Comparison of ENCODE assay signal across 15 cellular contexts in genomic region chr16:67429053-67429798, GRCh38. TPM values are rescaled to one million over a fixed set of nuclear protein-coding genes. Genes with fewer than 3 reads are reported as not detected.
DNase-seq lines count a peak whose midpoint lies in the region; ATAC-seq, FAIRE-seq and TF ChIP-seq lines count a peak whose summit lies in the region.
"Had no signal": no experiment of that assay in that cellular context is flagged by ENCODE, and none has a peak within 500 bp of the region (broad histone marks: within the 10 kb centered on the region; RNA-seq: fewer than 3 reads in every experiment).

No MANE protein-coding gene starts in this region.

- DNase-seq in activated naive CD4-positive, alpha-beta T cell treated with anti-CD3 and anti-CD28 coated beads, Interleukin-2, amount 10 ng/mL, durations not matched to agents 7 days and 5 days, result no peak
- no peak for DNase-seq in activated naive CD4-positive, alpha-beta T cell (lab: John Stamatoyannopoulos, UW)
- no peak for DNase-seq in activated CD4-positive, alpha-beta memory T cell treated with anti-CD3 and anti-CD28 coated beads, Interleukin-2, amount 10 ng/mL, durations not matched to agents 7 days and 5 days
- no peak for DNase-seq in memory B cell (ENCODE audit: low spot score in 2 of 2)
- DNase-seq in suprapubic skin (ENCODE audit: low spot score in 2 of 2), result no peak
- DNase-seq in D721Med (ENCODE audit: insufficient read length, low spot score), result no peak
- DNase-seq in Kasumi-1 (lab: John Stamatoyannopoulos, UW), result no peak
- no peak for DNase-seq in putamen (ENCODE audit: low spot score)
- DNase-seq: AML-193; NCI-H2081 treated with DMSO at 0.1 percent for 48 hours; stimulated activated CD4-positive, alpha-beta T cell treated with anti-CD3 and anti-CD28 coated beads, Interleukin-2, amount 100 ng/mL, for 24 hours had no signal

- CTCF ChIA-PET in activated naive CD4-positive, alpha-beta T cell treated with anti-CD3 and anti-CD28 coated beads, Interleukin-2, amount 10 ng/mL, durations not matched to agents 7 days and 5 days (lab: Charles Lee), result interaction anchor here (0.6 to 5.4 kb wide), 11 partner anchors 14 to 231 kb away, joined by 3 to 101 read pairs (median 9); partner anchors contain the start of gene ATP6V0D1
- CTCF ChIA-PET in activated CD4-positive, alpha-beta memory T cell treated with anti-CD3 and anti-CD28 coated beads, Interleukin-2, amount 10 ng/mL, durations not matched to agents 7 days and 5 days (lab: Charles Lee), result interaction anchor here (0.6 to 5.8 kb wide), 12 partner anchors 9 to 290 kb away, joined by 3 to 66 read pairs (median 6); partner anchors contain the start of gene ZDHHC1

- POLR2A ChIA-PET in activated CD4-positive, alpha-beta memory T cell treated with anti-CD3 and anti-CD28 coated beads, Interleukin-2, amount 10 ng/mL, durations not matched to agents 7 days and 5 days (lab: Charles Lee), result interaction anchor here (1.1 kb wide), 1 partner anchor 28 kb away, joined by 3 read pairs; no protein-coding TSS in a partner anchor

- peaks cover 68% of the 10 kb centered on the region for H3K4me1 ChIP-seq in suprapubic skin

- peaks cover 92% of the 10 kb centered on the region for H3K27me3 Mint-ChIP-seq in activated naive CD4-positive, alpha-beta T cell treated with anti-CD3 and anti-CD28 coated beads, Interleukin-2, amount 10 ng/mL, durations not matched to agents 7 days and 5 days
- peaks cover 44% of the 10 kb centered on the region for H3K27me3 Mint-ChIP-seq in activated CD4-positive, alpha-beta memory T cell treated with anti-CD3 and anti-CD28 coated beads, Interleukin-2, amount 10 ng/mL, durations not matched to agents 7 days and 5 days
- peaks cover 26% of the 10 kb centered on the region for H3K27me3 Mint-ChIP-seq in memory B cell

- 100% methylated on average over 2 of the region's 3 CpGs for WGBS in suprapubic skin

- TF ChIP-seq EP300 in suprapubic skin (IDR thresholded peaks at IDR 0.05), result no peak

- H3K9me3 Mint-ChIP-seq in activated naive CD4-positive, alpha-beta T cell treated with anti-CD3 and anti-CD28 coated beads, Interleukin-2, amount 10 ng/mL, durations not matched to agents 7 days and 5 days, result no peaks in the 10 kb centered on the region
- H3K9me3 Mint-ChIP-seq in activated CD4-positive, alpha-beta memory T cell treated with anti-CD3 and anti-CD28 coated beads, Interleukin-2, amount 10 ng/mL, durations not matched to agents 7 days and 5 days, result no peaks in the 10 kb centered on the region
- no peaks in the 10 kb centered on the region for H3K9me3 Mint-ChIP-seq in memory B cell
- H3K9me3 Mint-ChIP-seq: activated naive CD4-positive, alpha-beta T cell treated with anti-CD3 and anti-CD28 coated beads, Interleukin-2, amount 50 U/mL, for 72 hours had no signal

- H3K27ac Mint-ChIP-seq in activated naive CD4-positive, alpha-beta T cell treated with anti-CD3 and anti-CD28 coated beads, Interleukin-2, amount 10 ng/mL, durations not matched to agents 7 days and 5 days, result no peak overlapping the region
- no peak overlapping the region for H3K27ac Mint-ChIP-seq in activated CD4-positive, alpha-beta memory T cell treated with anti-CD3 and anti-CD28 coated beads, Interleukin-2, amount 10 ng/mL, durations not matched to agents 7 days and 5 days
- no peak overlapping the region for H3K27ac Mint-ChIP-seq in memory B cell
- H3K27ac Mint-ChIP-seq: activated naive CD4-positive, alpha-beta T cell treated with anti-CD3 and anti-CD28 coated beads, Interleukin-2, amount 50 U/mL, for 72 hours had no signal

- peak overlapping the region; percentile 85 for H3K27ac ChIP-seq in suprapubic skin

- no peak overlapping the region for H3K4me3 ChIP-seq in suprapubic skin

- H3K4me3 Mint-ChIP-seq in activated naive CD4-positive, alpha-beta T cell treated with anti-CD3 and anti-CD28 coated beads, Interleukin-2, amount 10 ng/mL, durations not matched to agents 7 days and 5 days, result peak overlapping the region; percentile 23
- H3K4me3 Mint-ChIP-seq in activated CD4-positive, alpha-beta memory T cell treated with anti-CD3 and anti-CD28 coated beads, Interleukin-2, amount 10 ng/mL, durations not matched to agents 7 days and 5 days, result peak overlapping the region; percentile 37
- peak overlapping the region; percentile 59 for H3K4me3 Mint-ChIP-seq in memory B cell

- TF ChIP-seq CTCF in suprapubic skin (IDR thresholded peaks at IDR 0.05) (no peak), D721Med (IDR thresholded peaks at IDR 0.05; ENCODE audit: insufficient read depth, missing control alignments) (no peak)

- peaks cover 10% of the 10 kb centered on the region for H3K4me1 Mint-ChIP-seq in activated naive CD4-positive, alpha-beta T cell treated with anti-CD3 and anti-CD28 coated beads, Interleukin-2, amount 10 ng/mL, durations not matched to agents 7 days and 5 days
- H3K4me1 Mint-ChIP-seq in activated CD4-positive, alpha-beta memory T cell treated with anti-CD3 and anti-CD28 coated beads, Interleukin-2, amount 10 ng/mL, durations not matched to agents 7 days and 5 days, result peaks cover 7% of the 10 kb centered on the region
- H3K4me1 Mint-ChIP-seq in memory B cell, result peaks cover 17% of the 10 kb centered on the region

- H3K9me3 ChIP-seq in suprapubic skin, result no peaks in the 10 kb centered on the region

- no peak for TF ChIP-seq POLR2A in suprapubic skin (IDR thresholded peaks at IDR 0.05)

- no peak for ATAC-seq in memory B cell (ENCODE audit: low read depth)
- ATAC-seq: activated CD4-positive, CD25-positive, alpha-beta regulatory T cell treated with anti-CD3 and anti-CD28 coated beads, Interleukin-2, amount 50 U/mL, for 24 hours had no signal

- H3K27me3 ChIP-seq in suprapubic skin, result peaks cover 4% of the 10 kb centered on the region

- H3K36me3 ChIP-seq in suprapubic skin, result no peaks in the 10 kb centered on the region

- FAIRE-seq in D721Med (lab: Jason Lieb, UNC), result no peak

- H3K36me3 Mint-ChIP-seq in activated naive CD4-positive, alpha-beta T cell treated with anti-CD3 and anti-CD28 coated beads, Interleukin-2, amount 10 ng/mL, durations not matched to agents 7 days and 5 days, result no peaks in the 10 kb centered on the region
- H3K36me3 Mint-ChIP-seq in activated CD4-positive, alpha-beta memory T cell treated with anti-CD3 and anti-CD28 coated beads, Interleukin-2, amount 10 ng/mL, durations not matched to agents 7 days and 5 days (ENCODE audit: low read depth), result peaks cover 2% of the 10 kb centered on the region
- H3K36me3 Mint-ChIP-seq in memory B cell, result no peaks in the 10 kb centered on the region
- H3K36me3 Mint-ChIP-seq: activated naive CD4-positive, alpha-beta T cell treated with anti-CD3 and anti-CD28 coated beads, Interleukin-2, amount 50 U/mL, for 72 hours had no signal

RNA-seq across cellular contexts. Expression of gene HSD11B2, which starts 1.7 kb away (rescaled TPM):
- total RNA-seq in activated CD4-positive, alpha-beta memory T cell treated with anti-CD3 and anti-CD28 coated beads, Interleukin-2, amount 10 ng/mL, durations not matched to agents 7 days and 5 days, result not detected
- 100 to 1,000 TPM in 1 of 4 donors, 10 to 100 TPM in 3; 45.6 to 164 (median 69.1) TPM for total RNA-seq in suprapubic skin

RNA-seq across cellular contexts. Expression of gene ZDHHC1, which starts 12.9 kb away (rescaled TPM):
- total RNA-seq in activated CD4-positive, alpha-beta memory T cell treated with anti-CD3 and anti-CD28 coated beads, Interleukin-2, amount 10 ng/mL, durations not matched to agents 7 days and 5 days, result under 1 TPM; 0.23 to 0.45 TPM
- 10 to 100 TPM; 14.0 to 31.0 (median 23.8) TPM for total RNA-seq in suprapubic skin

RNA-seq across cellular contexts. Expression of gene TPPP3, which starts 35.9 kb away (rescaled TPM):
- total RNA-seq in activated CD4-positive, alpha-beta memory T cell treated with anti-CD3 and anti-CD28 coated beads, Interleukin-2, amount 10 ng/mL, durations not matched to agents 7 days and 5 days, result not detected
- 100 to 1,000 TPM in 3 of 4 donors, 10 to 100 TPM in 1; 47.6 to 182 (median 121) TPM for total RNA-seq in suprapubic skin
- total RNA-seq: activated naive CD4-positive, alpha-beta T cell treated with anti-CD3 and anti-CD28 coated beads, Interleukin-2, amount 50 U/mL, for 72 hours had no signal

RNA-seq across cellular contexts. Expression of gene ATP6V0D1, which starts 51.7 kb away (rescaled TPM):
- total RNA-seq in activated CD4-positive, alpha-beta memory T cell treated with anti-CD3 and anti-CD28 coated beads, Interleukin-2, amount 10 ng/mL, durations not matched to agents 7 days and 5 days, result 10 to 100 TPM; 52.8 to 59.5 TPM
- 100 to 1,000 TPM in 3 of 4 donors, 10 to 100 TPM in 1; 90.0 to 134 (median 110) TPM for total RNA-seq in suprapubic skin

RNA-seq across cellular contexts. Expression of gene AGRP, which starts 54.1 kb away (rescaled TPM):
- not detected for total RNA-seq in activated CD4-positive, alpha-beta memory T cell treated with anti-CD3 and anti-CD28 coated beads, Interleukin-2, amount 10 ng/mL, durations not matched to agents 7 days and 5 days
- total RNA-seq in suprapubic skin, result not detected
- total RNA-seq: renal cortical epithelial cell, SK-MEL-5 had no signal

Comparison
In these comparisons a context has a peak if more than half of its experiments do, and no peak if none do; other contexts are left out.
1. RNA of gene HSD11B2, which starts 1.7 kb away (total RNA-seq): 45.6 to 164 TPM in suprapubic skin; not detected in activated CD4-positive, alpha-beta memory T cell treated with anti-CD3 and anti-CD28 coated beads, Interleukin-2, amount 10 ng/mL, durations not matched to agents 7 days and 5 days; every median in the first group is over 10 times any median in the second.
2. RNA of gene ZDHHC1, which starts 12.9 kb away (total RNA-seq): 14.0 to 31.0 TPM in suprapubic skin; 0.23 to 0.45 TPM in activated CD4-positive, alpha-beta memory T cell treated with anti-CD3 and anti-CD28 coated beads, Interleukin-2, amount 10 ng/mL, durations not matched to agents 7 days and 5 days; every median in the first group is over 10 times any median in the second.
3. RNA of gene TPPP3, which starts 35.9 kb away (total RNA-seq): 47.6 to 182 TPM in suprapubic skin; not detected in activated CD4-positive, alpha-beta memory T cell treated with anti-CD3 and anti-CD28 coated beads, Interleukin-2, amount 10 ng/mL, durations not matched to agents 7 days and 5 days; every median in the first group is over 10 times any median in the second.
4. Peak in every context shown above with its lines, with median percentiles within 50 percentile points of each other: H3K4me3 Mint-ChIP-seq.